Comparison of ENCODE assay signal across 30 cellular contexts in the genomic region with DNA sequence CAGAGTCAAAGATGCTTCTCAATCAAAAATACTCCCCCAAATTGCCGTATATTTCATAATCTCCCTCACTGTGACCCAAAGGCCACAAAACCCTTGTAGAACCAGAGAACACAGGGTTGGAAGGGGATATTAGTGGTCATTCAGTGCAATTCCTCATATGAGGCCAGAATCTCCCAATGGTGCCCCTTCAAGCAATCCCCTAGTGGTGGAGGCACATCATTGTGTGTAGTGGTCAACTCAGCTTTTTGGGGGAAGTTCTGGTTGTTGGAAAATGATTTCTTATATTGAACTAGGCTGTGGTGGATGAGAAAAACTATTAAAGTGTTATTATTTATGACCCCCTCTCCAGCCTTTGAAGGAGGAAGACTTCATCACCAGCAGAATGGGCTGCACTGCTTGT. TPM values are rescaled to one million over a fixed set of nuclear protein-coding genes. Genes with fewer than 3 reads are reported as not detected.
DNase-seq lines count a peak whose midpoint lies in the region; ATAC-seq and TF ChIP-seq lines count a peak whose summit lies in the region.
"Had no signal": no experiment of that assay in that cellular context is flagged by ENCODE, and none has a peak within 500 bp of the region (broad histone marks: within the 10 kb centered on the region; RNA-seq: fewer than 3 reads in every experiment).

No MANE protein-coding gene starts in this region.

- H3K9me2 ChIP-seq in SK-N-SH = no peaks in the 10 kb centered on the region

- TF ChIP-seq EP300 in SK-N-SH (IDR thresholded peaks at IDR 0.05; ENCODE audit: borderline replicate concordance in 1 of 2, low read depth in 1 of 2, low read length in 1 of 2) = no peak

- H2AFZ ChIP-seq in SK-N-SH (ENCODE audit: low read depth) = no peak overlapping the region
- H2AFZ ChIP-seq in OCI-LY3 (ENCODE audit: low read depth, low read length) = no peak overlapping the region
- H2AFZ ChIP-seq: parathyroid adenoma had no signal

- peaks cover 1% of the 10 kb centered on the region for H3K36me3 Mint-ChIP-seq in chondrocyte (ENCODE audit: low read depth)
- H3K36me3 Mint-ChIP-seq: activated naive CD4-positive, alpha-beta T cell treated with anti-CD3 and anti-CD28 coated beads, Interleukin-2, amount 50 U/mL, for 24 hours; CD8-positive, alpha-beta memory T cell; IgD-negative memory B cell; natural killer cell treated with Interleukin-12 subunit alpha and Interleukin-12 subunit beta and Interleukin-15 and Interleukin-18, amount 100 ng/mL, for 72 hours; stimulated activated memory B cell treated with anti-CD40 and anti-IgM and Interleukin-4, amounts not matched to agents 10 μg/mL and 1 μg/mL and 100 μg/mL, for 72 hours had no signal

- H3K4me1 ChIP-seq in SK-N-SH (ENCODE audit: control insufficient read depth in 1 of 2, insufficient read depth in 2 of 2, low read depth in 1 of 2, low read length in 1 of 2) (0 out of 4 replicates have a peak, but pooled peaks cover 0 to 11% of the 10 kb centered on the region in 2 experiments), OCI-LY3 (ENCODE audit: low read length) (no peaks in the 10 kb centered on the region)
- H3K4me1 ChIP-seq: gastrocnemius medialis had no signal

- ATAC-seq in SK-N-SH treated with all-trans-retinoic acid at 6 μM for 48 hours (no peak), HG03025 (IDR thresholded peaks at IDR 0.05; ENCODE audit: low FRiP score, unreplicated experiment) (no peak)
- ATAC-seq: activated T-helper 17 cell treated with anti-CD3 and anti-CD28 coated beads, Interleukin-2, amount 50 U/mL, for 72 hours; gastrocnemius medialis; left ventricle myocardium superior; natural killer cell treated with Interleukin-12 subunit alpha and Interleukin-12 subunit beta and Interleukin-15 and Interleukin-18, amount 100 ng/mL, for 72 hours; right cardiac atrium; stimulated activated memory B cell treated with anti-CD40 and anti-IgM and Interleukin-4, amounts not matched to agents 10 μg/mL and 1 μg/mL and 100 μg/mL, for 72 hours had no signal

- no peak overlapping the region for H3K4me3 Mint-ChIP-seq in chondrocyte (ENCODE audit: unreplicated experiment)
- H3K4me3 Mint-ChIP-seq: activated naive CD4-positive, alpha-beta T cell treated with anti-CD3 and anti-CD28 coated beads, Interleukin-2, amount 50 U/mL, for 24 hours; activated T-helper 17 cell treated with anti-CD3 and anti-CD28 coated beads, Interleukin-2, amount 50 U/mL, for 72 hours; CD8-positive, alpha-beta memory T cell; natural killer cell treated with Interleukin-12 subunit alpha and Interleukin-12 subunit beta and Interleukin-15 and Interleukin-18, amount 100 ng/mL, for 72 hours; stimulated activated memory B cell treated with anti-CD40 and anti-IgM and Interleukin-4, amounts not matched to agents 10 μg/mL and 1 μg/mL and 100 μg/mL, for 72 hours had no signal

- H3K27me3 ChIP-seq in SK-N-SH (ENCODE audit: insufficient read depth) = no peaks in the 10 kb centered on the region; the same call in 1 of the 2 replicates
- H3K27me3 ChIP-seq in OCI-LY3 (ENCODE audit: low read depth, low read length) = no peaks in the 10 kb centered on the region

- H3K4me1 Mint-ChIP-seq in chondrocyte (ENCODE audit: low read depth) = peaks cover 19% of the 10 kb centered on the region
- H3K4me1 Mint-ChIP-seq: activated T-helper 17 cell treated with anti-CD3 and anti-CD28 coated beads, Interleukin-2, amount 50 U/mL, for 72 hours; stimulated activated memory B cell treated with anti-CD40 and anti-IgM and Interleukin-4, amounts not matched to agents 10 μg/mL and 1 μg/mL and 100 μg/mL, for 72 hours had no signal

- H3K79me2 ChIP-seq in SK-N-SH (ENCODE audit: insufficient read depth) (no peaks in the 10 kb centered on the region), OCI-LY3 (ENCODE audit: low read length) (no peaks in the 10 kb centered on the region)
- H3K79me2 ChIP-seq: parathyroid adenoma had no signal

- H3K36me3 ChIP-seq in SK-N-SH (replicated peaks in 1 of 2; ENCODE audit: control insufficient read depth in 1 of 2, insufficient read depth in 2 of 2, low read length in 1 of 2) (no peaks in the 10 kb centered on the region), OCI-LY3 (replicated peaks; ENCODE audit: low read depth, low read length) (no peaks in the 10 kb centered on the region)
- H3K36me3 ChIP-seq: gastrocnemius medialis, spleen had no signal

- CTCF ChIA-PET in SK-N-SH (lab: Yijun Ruan, JAX) = interaction anchor here (0.7 to 1.0 kb wide), 2 partner anchors 9 kb away, joined by 4 to 5 read pairs; no protein-coding TSS in a partner anchor

- no peaks in the 10 kb centered on the region for H3K9me3 Mint-ChIP-seq in chondrocyte (ENCODE audit: low read depth)
- H3K9me3 Mint-ChIP-seq: activated naive CD4-positive, alpha-beta T cell treated with anti-CD3 and anti-CD28 coated beads, Interleukin-2, amount 50 U/mL, for 24 hours; activated T-helper 17 cell treated with anti-CD3 and anti-CD28 coated beads, Interleukin-2, amount 50 U/mL, for 72 hours; CD8-positive, alpha-beta memory T cell; IgD-negative memory B cell; natural killer cell treated with Interleukin-12 subunit alpha and Interleukin-12 subunit beta and Interleukin-15 and Interleukin-18, amount 100 ng/mL, for 72 hours; stimulated activated memory B cell treated with anti-CD40 and anti-IgM and Interleukin-4, amounts not matched to agents 10 μg/mL and 1 μg/mL and 100 μg/mL, for 72 hours had no signal

- H3K9ac ChIP-seq in SK-N-SH (no peak overlapping the region), OCI-LY3 (ENCODE audit: low read length) (no peak overlapping the region)
- H3K9ac ChIP-seq: parathyroid adenoma had no signal

- H3F3A ChIP-seq in SK-N-SH (replicated peaks; ENCODE audit: insufficient read depth) = no peaks in the 10 kb centered on the region

- no peaks in the 10 kb centered on the region for H3K9me3 ChIP-seq in SK-N-SH
- H3K9me3 ChIP-seq in OCI-LY3 (ENCODE audit: insufficient read depth, low read length) = no peaks in the 10 kb centered on the region
- H3K9me3 ChIP-seq: gastrocnemius medialis, spleen had no signal

- TF ChIP-seq CTCF in SK-N-SH (IDR thresholded peaks at IDR 0.05) (peak; percentile 14; the same call in 1 of the 2 replicates), OCI-LY3 (IDR thresholded peaks at IDR 0.05; ENCODE audit: low read depth, low read length) (peak; percentile 14; the same call in 1 of the 2 replicates), chondrocyte (IDR thresholded peaks at IDR 0.05) (peak; percentile 18), retinal pigment epithelial cell (conservative IDR thresholded peaks at IDR 0.05; ENCODE audit: low read depth, low read length) (peak; percentile 16)

- no peak for DNase-seq in SK-N-SH
- no peak for DNase-seq in chondrocyte (ENCODE audit: low spot score)
- no peak for DNase-seq in retinal pigment epithelial cell (ENCODE audit: low read depth)
- DNase-seq in stimulated activated CD4-positive, alpha-beta T cell treated with anti-CD3 and anti-CD28 coated beads, Interleukin-15, amount 100 ng/mL, for 24 hours = no peak
- no peak for DNase-seq in SHP77 treated with DMSO at 0.1 percent for 48 hours (lab: John Stamatoyannopoulos, UW)
- DNase-seq: 8988T; activated CD4-positive, alpha-beta T cell treated with anti-CD3 and anti-CD28 coated beads, Interleukin-2, amount 50 U/mL, for 4 hours; activated CD4-positive, CD25-positive, alpha-beta regulatory T cell; activated CD8-positive, alpha-beta memory T cell treated with anti-CD3 and anti-CD28 coated beads, Interleukin-2, amount 50 U/mL, for 48 hours; anterior cingulate cortex; CD8-positive, alpha-beta memory T cell; cerebellar nuclear complex; gastrocnemius medialis; left ventricle myocardium superior; NCI-H1436; NCI-H524; right cardiac atrium; spleen; stimulated activated CD4-positive, alpha-beta T cell treated with anti-CD3 and anti-CD28 coated beads, Interleukin-4, amount 100 ng/mL, for 1 hour had no signal

- no peaks in the 10 kb centered on the region for H4K20me1 ChIP-seq in SK-N-SH (ENCODE audit: insufficient read depth)
- H4K20me1 ChIP-seq in OCI-LY3 (ENCODE audit: insufficient read depth, low read length) = no peaks in the 10 kb centered on the region

- 86% methylated on average over 1 of the region's 1 CpG for WGBS in SK-N-SH (ENCODE audit: low lambda C conversion rate)

- no peak overlapping the region for H3K27ac Mint-ChIP-seq in chondrocyte (ENCODE audit: unreplicated experiment)
- H3K27ac Mint-ChIP-seq: activated naive CD4-positive, alpha-beta T cell treated with anti-CD3 and anti-CD28 coated beads, Interleukin-2, amount 50 U/mL, for 24 hours; activated T-helper 17 cell treated with anti-CD3 and anti-CD28 coated beads, Interleukin-2, amount 50 U/mL, for 72 hours; CD8-positive, alpha-beta memory T cell; IgD-negative memory B cell; natural killer cell treated with Interleukin-12 subunit alpha and Interleukin-12 subunit beta and Interleukin-15 and Interleukin-18, amount 100 ng/mL, for 72 hours; stimulated activated memory B cell treated with anti-CD40 and anti-IgM and Interleukin-4, amounts not matched to agents 10 μg/mL and 1 μg/mL and 100 μg/mL, for 72 hours had no signal

- H3K27ac ChIP-seq in SK-N-SH (ENCODE audit: low read depth in 2 of 2, low read length in 1 of 2) = no peak overlapping the region
- H3K27ac ChIP-seq in OCI-LY3 (ENCODE audit: low read length) = no peak overlapping the region
- H3K27ac ChIP-seq: epithelial cell of prostate, gastrocnemius medialis, parathyroid adenoma, RWPE1, spleen had no signal

- H3K4me3 ChIP-seq in SK-N-SH (ENCODE audit: low read depth in 2 of 2, low read length in 1 of 2) (no peak overlapping the region), OCI-LY3 (ENCODE audit: low read length) (no peak overlapping the region), retinal pigment epithelial cell (ENCODE audit: low read length) (no peak overlapping the region)
- H3K4me3 ChIP-seq: gastrocnemius medialis, spleen had no signal

- H3K4me2 ChIP-seq in SK-N-SH (no peak overlapping the region), OCI-LY3 (ENCODE audit: low read length) (no peak overlapping the region)

- no peak for TF ChIP-seq RAD21 in SK-N-SH (IDR thresholded peaks at IDR 0.05; ENCODE audit: low read length)

- POLR2A ChIA-PET in SK-N-SH (lab: Yijun Ruan, JAX) = no interaction called here

- H3K27me3 Mint-ChIP-seq in chondrocyte (ENCODE audit: low read depth) = peaks cover 23% of the 10 kb centered on the region

TF ChIP-seq in SK-N-SH, 30 proteins besides CTCF, POLR2A, EP300 and RAD21 (continues in another document):
- no peak for TF ChIP-seq SIN3A (IDR thresholded peaks at IDR 0.05; ENCODE audit: borderline replicate concordance, low read depth, low read length)

TF ChIP-seq in SK-N-SH treated with all-trans-retinoic acid at 6 μM for 48 hours, 23 proteins besides CTCF, POLR2A, EP300 and RAD21 (continues in another document):
- no peak for TF ChIP-seq ZC3H10 (CRISPR knock-in tag; IDR thresholded peaks at IDR 0.05)
- no peak for TF ChIP-seq ZNF70 (CRISPR knock-in tag; IDR thresholded peaks at IDR 0.05)

RNA-seq across cellular contexts. Expression of gene BOD1L1, which starts 17.6 kb away (rescaled TPM):
- 12.5 and 14.4 TPM in 2 replicates for polyA plus RNA-seq in SK-N-SH (2012; rRNA removed)
- polyA plus RNA-seq in SK-N-SH (2012; cell fraction: cytosol; rRNA removed) = 14.3 and 15.5 TPM in 2 replicates
- 12.5 and 33.1 TPM in 2 replicates for polyA plus RNA-seq in SK-N-SH (2012; cell fraction: nucleus; rRNA removed)
- total RNA-seq in chondrocyte = 31.7 to 35.8 TPM (median 35.0 TPM) in 3 replicates
